ENCODE assay signal across 8 cellular contexts in the genomic region with DNA sequence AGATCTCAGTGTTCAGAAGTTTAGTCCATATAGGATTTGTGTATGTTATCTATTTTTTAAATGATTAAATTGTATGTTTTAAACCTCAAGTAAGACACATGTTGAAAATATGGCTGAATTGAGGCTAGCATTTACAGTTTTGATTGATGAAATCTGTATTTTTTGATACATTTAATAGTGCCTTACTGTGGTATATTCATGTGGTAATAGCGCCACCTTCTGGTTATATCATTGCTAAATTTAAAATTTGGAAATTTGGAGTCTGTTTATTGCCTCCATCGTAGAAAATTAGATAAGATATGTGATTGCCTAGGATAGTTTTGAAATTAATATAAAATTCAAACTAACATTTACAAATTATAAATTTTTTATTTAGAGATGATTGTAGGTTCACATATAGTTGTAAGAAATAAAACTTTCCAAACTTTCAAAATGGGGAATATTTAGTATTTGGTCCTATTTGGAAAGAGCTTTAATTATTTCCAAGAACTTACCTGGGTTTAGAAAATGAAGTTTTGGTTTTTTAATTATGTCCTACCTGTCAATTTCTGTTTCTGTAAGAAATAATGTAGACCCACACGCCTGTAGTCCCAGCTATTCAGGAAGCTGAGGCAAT. TPM values are rescaled to one million over a fixed set of nuclear protein-coding genes. Genes with fewer than 3 reads are reported as not detected.
A peak's percentile ranks its signal among the peaks of the same experiment; 100 is the strongest.
DNase-seq lines count a peak whose midpoint lies in the region; ATAC-seq and TF ChIP-seq lines count a peak whose summit lies in the region.
"Had no signal": no experiment of that assay in that cellular context is flagged by ENCODE, and none has a peak within 500 bp of the region (broad histone marks: within the 10 kb centered on the region; RNA-seq: fewer than 3 reads in every experiment).

No MANE protein-coding gene starts in this region.

- in situ Hi-C loops in GM13977 (cut with MboI; ENCODE audit: low pct_unique_long_range_greater_than_20kb, low sequenced_read_pairs, unreplicated experiment) (loop anchor here (25.0 kb wide), 1 partner anchor 98 kb away; no protein-coding TSS in a partner anchor), astrocyte of the spinal cord (cut with HindIII; ENCODE audit: low sequenced_read_pairs) (no loop called here)

- no peak overlapping the region for H3K4me3 ChIP-seq in astrocyte of the spinal cord (ENCODE audit: low read depth, low read length)
- H3K4me3 ChIP-seq in upper lobe of right lung: no peak overlapping the region

- TF ChIP-seq CTCF in GM13977 (IDR thresholded peaks at IDR 0.05; ENCODE audit: extremely low read depth, insufficient read depth, missing control alignments) (peak; percentile 49), astrocyte of the spinal cord (IDR thresholded peaks at IDR 0.05; ENCODE audit: low read depth, low read length) (peak; percentile 29), upper lobe of right lung (IDR thresholded peaks at IDR 0.05) (peak; percentile 65)

- no peaks in the 10 kb centered on the region for H3K27me3 ChIP-seq in upper lobe of right lung

- intact Hi-C loops in upper lobe of right lung (cut with DNase I): loop anchor here (10.0 kb wide), 2 partner anchors 129 to 141 kb away; a partner anchor contains a TSS

- no peaks in the 10 kb centered on the region for H3K9me3 ChIP-seq in upper lobe of right lung

- peak; percentile 57 for ATAC-seq in upper lobe of right lung
- ATAC-seq in HG03460 (IDR thresholded peaks at IDR 0.05; ENCODE audit: unreplicated experiment): no peak

- H3K27ac ChIP-seq in upper lobe of right lung: no peak overlapping the region

- peaks cover 6% of the 10 kb centered on the region for H3K36me3 ChIP-seq in upper lobe of right lung

- DNase-seq in GM13977 (ENCODE audit: low spot score) (no peak), NCI-H2081 treated with DMSO at 0.1 percent for 48 hours (lab: John Stamatoyannopoulos, UW) (peak; percentile 1), astrocyte of the spinal cord (ENCODE audit: low read depth, low spot score) (peak; percentile 67), iris pigment epithelial cell (ENCODE audit: low read depth) (peak; percentile 37), upper lobe of right lung (no peak), AG08396 (ENCODE audit: low spot score) (no peak)

- no peaks in the 10 kb centered on the region for H3K4me1 ChIP-seq in upper lobe of right lung

RNA-seq across cellular contexts. Expression of a gene that starts 19.1 kb away (rescaled TPM):
- total RNA-seq in upper lobe of right lung: not detected
- total RNA-seq: pulmonary artery endothelial cell had no signal

RNA-seq across cellular contexts. Expression of a gene that starts 26.0 kb away (rescaled TPM):
- total RNA-seq in upper lobe of right lung: 83.8 TPM

Comparison
In these comparisons a context has a peak if more than half of its experiments do, and no peak if none do; other contexts are left out.
1. DNase-seq: peak in NCI-H2081 treated with DMSO at 0.1 percent for 48 hours (single experiment), astrocyte of the spinal cord (single experiment) and iris pigment epithelial cell (single experiment); none in GM13977 (single experiment), upper lobe of right lung (single experiment) and AG08396 (single experiment).
2. Peak in every context shown above with its lines, with median percentiles within 50 percentile points of each other: CTCF ChIP-seq.